14 cellular contexts compared by ENCODE assay signal in genomic region chr20:348972-349841, GRCh38. TPM values are rescaled to one million over a fixed set of nuclear protein-coding genes. Genes with fewer than 3 reads are reported as not detected.
DNase-seq lines count a peak whose midpoint lies in the region; ATAC-seq, FAIRE-seq and TF ChIP-seq lines count a peak whose summit lies in the region.
"Had no signal": no experiment of that assay in that cellular context is flagged by ENCODE, and none has a peak within 500 bp of the region (broad histone marks: within the 10 kb centered on the region; RNA-seq: fewer than 3 reads in every experiment).

No MANE protein-coding gene starts in this region.

- RAD21 ChIA-PET in GM12878 (lab: Charles Lee; ENCODE audit: unreplicated experiment): no interaction called here

- FAIRE-seq in A549 (lab: Jason Lieb, UNC) (no peak), HTR-8/SVneo (lab: Jason Lieb, UNC) (peak; percentile 54), GM12878 (lab: Jason Lieb, UNC) (no peak), RCC 7860 (lab: Jason Lieb, UNC) (no peak), GM12892 (lab: Jason Lieb, UNC) (no peak)
- FAIRE-seq: G401.6, pancreas had no signal

- H3K9me3 ChIP-seq in A549: peaks cover 6% of the 10 kb centered on the region; the same call in 2 of the 3 replicates
- H3K9me3 ChIP-seq in GM12878 (replicated peaks; ENCODE audit: control insufficient read depth, insufficient read depth, low read length): no peaks in the 10 kb centered on the region
- no peaks in the 10 kb centered on the region for H3K9me3 ChIP-seq in muscle layer of colon (ENCODE audit: low read length)
- H3K9me3 ChIP-seq: left lung, pancreas had no signal

- no peak overlapping the region for H3K9ac ChIP-seq in GM12878 (ENCODE audit: control insufficient read depth, insufficient read depth, low read length)
- H3K9ac ChIP-seq in muscle layer of colon (ENCODE audit: low read length): peak overlapping the region; percentile 51

- H3K4me2 ChIP-seq in A549 (peak overlapping the region; percentile 87), GM12878 (ENCODE audit: control insufficient read depth, insufficient read depth) (peak overlapping the region; percentile 78; the same call in 1 of the 2 replicates)

- no peaks in the 10 kb centered on the region; the same call in 1 of the 2 replicates for H4K20me1 ChIP-seq in GM12878 (ENCODE audit: control insufficient read depth, insufficient read depth)

- TF ChIP-seq CTCF in A549 (IDR thresholded peaks at IDR 0.05) (no peak), GM12878 (IDR thresholded peaks at IDR 0.05 in 2 of 3, conservative IDR thresholded peaks at IDR 0.05 in 1 of 3; ENCODE audit: control insufficient read depth in 2 of 3, extremely low read depth in 1 of 3, insufficient read depth in 1 of 3, low read depth in 3 of 3, low read length in 3 of 3) (no peak)

- no peak overlapping the region; the same call in 2 of the 3 replicates for H3K4me3 ChIP-seq in A549
- peak overlapping the region; percentile 83; the same call in 1 of the 2 replicates for H3K4me3 ChIP-seq in GM12878
- no peak overlapping the region for H3K4me3 ChIP-seq in muscle layer of colon (ENCODE audit: low read depth in 1 of 2, low read length in 2 of 2)

- no peak for DNase-seq in A549 (ENCODE audit: low read depth in 1 of 2, low spot score in 1 of 2)
- no peak for DNase-seq in HTR-8/SVneo (ENCODE audit: insufficient read length, low spot score)
- DNase-seq in GM12878 (ENCODE audit: low read depth, low spot score): no peak
- no peak for DNase-seq in RCC 7860 (ENCODE audit: low spot score)
- no peak for DNase-seq in activated naive CD4-positive, alpha-beta T cell (lab: John Stamatoyannopoulos, UW)
- DNase-seq in GM12892 (ENCODE audit: insufficient read length): no peak
- DNase-seq: left lung, NCI-H1092, NCI-H510A treated with DMSO at 0.1 percent for 48 hours, SHP77 treated with DMSO at 0.1 percent for 48 hours had no signal

- H3K27me3 ChIP-seq in GM12878 (replicated peaks in 1 of 2; ENCODE audit: control insufficient read depth in 2 of 2, insufficient read depth in 2 of 2, low read length in 1 of 2) (no peaks in the 10 kb centered on the region), muscle layer of colon (ENCODE audit: control insufficient read depth in 1 of 2, insufficient read depth in 2 of 2, low read length in 2 of 2) (no peaks in the 10 kb centered on the region)
- H3K27me3 ChIP-seq: pancreas had no signal

- BruUV-seq in GM12878 (replicated peaks; lab: Mats Ljungman, UMichigan): no TSS peak

- intact Hi-C loops in GM12878 (cut with micrococcal nuclease; ENCODE audit: unreplicated experiment): no loop called here

- H3K79me2 ChIP-seq in GM12878 (ENCODE audit: control insufficient read depth, insufficient read depth, low read length): peaks cover 4% of the 10 kb centered on the region; the same call in 1 of the 2 replicates

- POLR2A ChIA-PET in A549 (lab: Yijun Ruan, JAX) (interaction anchor here (1.1 kb wide), 1 partner anchor 58 kb away, joined by 3 read pairs; no protein-coding TSS in a partner anchor), GM12878 (lab: Charles Lee) (no interaction called here)

- TF ChIP-seq RAD21 in A549 (conservative IDR thresholded peaks at IDR 0.05 in 1 of 2, IDR thresholded peaks at IDR 0.05 in 1 of 2): no peak
- no peak for TF ChIP-seq RAD21 in GM12878 (IDR thresholded peaks at IDR 0.05; ENCODE audit: insufficient read depth, low read depth, low read length)

- H2AFZ ChIP-seq in GM12878 (ENCODE audit: control insufficient read depth, low read depth, low read length): no peak overlapping the region

- in situ Hi-C loops in GM12878 (cut with MboI): no loop called here

- H3K36me3 ChIP-seq in GM12878 (ENCODE audit: control insufficient read depth in 2 of 2, insufficient read depth in 2 of 2, low read length in 1 of 2): no peaks in the 10 kb centered on the region; a peak in 2 of 4 replicates
- peaks cover 6% of the 10 kb centered on the region for H3K36me3 ChIP-seq in muscle layer of colon (ENCODE audit: insufficient read depth, low read length)
- H3K36me3 ChIP-seq: left lung, pancreas had no signal

- H3K27ac ChIP-seq in A549 (peak overlapping the region; percentile 82 to 93; a peak in 4 of 6 replicates), GM12878 (ENCODE audit: control insufficient read depth, insufficient read depth) (no peak overlapping the region), muscle layer of colon (ENCODE audit: low read depth, low read length) (no peak overlapping the region)
- H3K27ac ChIP-seq: left lung had no signal

- no peak for TF ChIP-seq EP300 in A549 (IDR thresholded peaks at IDR 0.05)
- no peak for TF ChIP-seq EP300 in GM12878 (IDR thresholded peaks at IDR 0.05; ENCODE audit: borderline replicate concordance in 1 of 2, control insufficient read depth in 1 of 2, low read depth in 2 of 2, low read length in 2 of 2)

- SMC1A ChIA-PET in GM12878 (lab: Charles Lee; ENCODE audit: uncharacterized antibody, unreplicated experiment): interaction anchor here (0.7 kb wide), 1 partner anchor 72 kb away, joined by 3 read pairs; no protein-coding TSS in a partner anchor

- CTCF ChIA-PET in A549 (lab: Yijun Ruan, JAX) (interaction anchor here (1.6 to 50.3 kb wide), 4 partner anchors 13 to 130 kb away, joined by 7 to 1229 read pairs (median 72); no protein-coding TSS in a partner anchor), GM12878 (lab: Yijun Ruan, JAX) (no interaction called here)

- WGBS in A549 (ENCODE audit: missing lambda C conversion rate): 91% methylated on average over 19 of the region's 19 CpGs
- 90% methylated on average over 19 of the region's 19 CpGs for WGBS in GM12878 (ENCODE audit: insufficient coverage, insufficient replicate concordance, low lambda C conversion rate, missing lambda C conversion rate)

- ATAC-seq in A549 (no peak), GM12878 (no peak), HG03135 (IDR thresholded peaks at IDR 0.05; ENCODE audit: unreplicated experiment) (no peak)

- peaks cover 15% of the 10 kb centered on the region for H3K4me1 ChIP-seq in A549
- H3K4me1 ChIP-seq in GM12878 (ENCODE audit: control insufficient read depth, insufficient read depth, low read length): 0 out of 2 replicates have a peak, but pooled peaks cover 3% of the 10 kb centered on the region
- peaks cover 21% of the 10 kb centered on the region for H3K4me1 ChIP-seq in muscle layer of colon (ENCODE audit: insufficient read depth, low read length)

- TF ChIP-seq POLR2A in A549 (IDR thresholded peaks at IDR 0.05; ENCODE audit: low read length) (peak; percentile 12), GM12878 (IDR thresholded peaks at IDR 0.05; ENCODE audit: low read depth, low read length) (no peak), GM12892 (IDR thresholded peaks at IDR 0.05; ENCODE audit: low read depth, low read length) (no peak)

RNA-seq across cellular contexts. Expression of gene NRSN2, which starts 2.3 kb away (rescaled TPM):
- polyA plus RNA-seq in A549 (2011; rRNA removed) (40.5 and 47.5 TPM in 2 replicates), A549 (2017; fragmentation: RNase III; extraction: RNeasy Plus Mini Kit Qiagen cat#74134 plus additional on column Dnase treatment) (59.6 to 74.8 TPM (median 74.3 TPM) in 3 replicates), GM12878 (2011; rRNA removed) (3.7 and 8.0 TPM in 2 replicates), GM12878 (2014; fragmentation: Illumina TruSeq; extraction: Trizol) (14.6 and 16.9 TPM in 2 replicates), GM12878 (2014; fragmentation: Nextera tagmentation; extraction: Ambion mirVana) (1 to 10 TPM; 6.2 to 7.6 TPM), GM12878 (2014; rRNA removed) (18.9 and 24.3 TPM in 2 replicates), GM12878 (2016; fragmentation: Nextera tagmentation; extraction: Ambion mirVana) (10 to 100 TPM; 26.4 to 32.4 TPM)
- polyA plus RNA-seq in A549 (2012; cell fraction: cytosol; rRNA removed): 103 and 115 TPM in 2 replicates
- 84.2 and 135 TPM in 2 replicates for polyA plus RNA-seq in A549 (2012; cell fraction: nucleus; rRNA removed)
- 36.5 and 42.2 TPM in 2 replicates for polyA minus RNA-seq in A549 (2011; rRNA and poly(A)+ RNA removed)
- total RNA-seq in GM12878 (2013; cell fraction: nucleolus; rRNA removed): 6.5 and 14.6 TPM in 2 replicates
- total RNA-seq in GM12878 (2014; rRNA removed) (9.1 and 10.5 TPM in 2 replicates), GM12878 (2014; rRNA removed; fragmentation: Illumina TruSeq; extraction: Trizol) (6.9 and 8.9 TPM in 2 replicates), GM12878 (2021) (21.9 and 24.7 TPM in 2 replicates)
- 8.1 TPM for polyA plus RNA-seq in GM12878 (2011; ENCODE audit: low read depth)
- polyA plus RNA-seq in GM12878 (2011; cell fraction: cytosol; rRNA removed): 23.6 and 25.3 TPM in 2 replicates
- polyA plus RNA-seq in GM12878 (2011; cell fraction: nucleus; rRNA removed): 11.4 and 15.6 TPM in 2 replicates
- 14.9 and 15.2 TPM in 2 replicates for polyA plus RNA-seq in GM12878 (2012)
- polyA minus RNA-seq in GM12878 (2011; rRNA and poly(A)+ RNA removed): 4.2 and 10.8 TPM in 2 replicates
- 5.3 and 7.7 TPM in 2 replicates for polyA minus RNA-seq in GM12878 (2011; cell fraction: cytosol; rRNA and poly(A)+ RNA removed)
- 1.5 and 3.3 TPM in 2 replicates for polyA minus RNA-seq in GM12878 (2011; cell fraction: nucleus; rRNA and poly(A)+ RNA removed)
- 7.4 TPM for polyA plus RNA-seq in GM12892 (2012; ENCODE audit: missing spikeins)

RNA-seq across cellular contexts. Expression of gene SOX12, which starts 23.9 kb away (rescaled TPM):
- polyA plus RNA-seq in A549 (2011; rRNA removed) (7.0 and 7.5 TPM in 2 replicates), A549 (2017; fragmentation: RNase III; extraction: RNeasy Plus Mini Kit Qiagen cat#74134 plus additional on column Dnase treatment) (24.6 to 32.8 TPM (median 29.2 TPM) in 3 replicates), GM12878 (2011; rRNA removed) (1.1 and 1.7 TPM in 2 replicates), GM12878 (2014; fragmentation: Illumina TruSeq; extraction: Trizol) (1.5 and 3.2 TPM in 2 replicates), GM12878 (2014; fragmentation: Nextera tagmentation; extraction: Ambion mirVana) (under 1 TPM; 0.50 to 0.71 TPM), GM12878 (2014; rRNA removed) (5.0 and 7.5 TPM in 2 replicates), GM12878 (2016; fragmentation: Nextera tagmentation; extraction: Ambion mirVana) (1 to 10 TPM in 1 of 2 experiments, under 1 TPM in 1; 0.88 to 1.0 TPM)
- 16.0 and 19.5 TPM in 2 replicates for polyA plus RNA-seq in A549 (2012; cell fraction: cytosol; rRNA removed)
- polyA plus RNA-seq in A549 (2012; cell fraction: nucleus; rRNA removed): 39.6 and 40.2 TPM in 2 replicates
- polyA minus RNA-seq in A549 (2011; rRNA and poly(A)+ RNA removed): 6.1 and 6.6 TPM in 2 replicates
- total RNA-seq in GM12878 (2013; cell fraction: nucleolus; rRNA removed): 4.6 and 5.9 TPM in 2 replicates
- total RNA-seq in GM12878 (2014; rRNA removed) (2.8 and 3.3 TPM in 2 replicates), GM12878 (2014; rRNA removed; fragmentation: Illumina TruSeq; extraction: Trizol) (0.92 and 1.1 TPM in 2 replicates), GM12878 (2021) (17.9 TPM in 2 replicates)
- polyA plus RNA-seq in GM12878 (2011; ENCODE audit: low read depth): 1.5 TPM
- polyA plus RNA-seq in GM12878 (2011; cell fraction: cytosol; rRNA removed): 1.9 and 2.3 TPM in 2 replicates
- polyA plus RNA-seq in GM12878 (2011; cell fraction: nucleus; rRNA removed): 6.6 and 7.6 TPM in 2 replicates
- 5.9 and 6.2 TPM in 2 replicates for polyA plus RNA-seq in GM12878 (2012)
- 0.95 and 1.9 TPM in 2 replicates for polyA minus RNA-seq in GM12878 (2011; rRNA and poly(A)+ RNA removed)
- polyA minus RNA-seq in GM12878 (2011; cell fraction: cytosol; rRNA and poly(A)+ RNA removed): 2.4 and 2.6 TPM in 2 replicates
- 1.9 and 3.3 TPM in 2 replicates for polyA minus RNA-seq in GM12878 (2011; cell fraction: nucleus; rRNA and poly(A)+ RNA removed)
- polyA plus RNA-seq in GM12892 (2012; ENCODE audit: missing spikeins): 2.1 TPM

RNA-seq across cellular contexts. Expression of gene TRIB3, which starts 31.4 kb away (rescaled TPM):
- polyA plus RNA-seq in A549 (2011; rRNA removed): 210 and 269 TPM in 2 replicates
- 56.5 and 79.1 TPM in 2 replicates for polyA plus RNA-seq in A549 (2012; cell fraction: cytosol; rRNA removed)
- polyA plus RNA-seq in A549 (2012; cell fraction: nucleus; rRNA removed): 68.7 and 90.7 TPM in 2 replicates
- polyA plus RNA-seq in A549 (2017; fragmentation: RNase III; extraction: RNeasy Plus Mini Kit Qiagen cat#74134 plus additional on column Dnase treatment): 28.4 to 39.8 TPM (median 34.0 TPM) in 3 replicates
- polyA minus RNA-seq in A549 (2011; rRNA and poly(A)+ RNA removed): 224 and 268 TPM in 2 replicates
- total RNA-seq in GM12878 (2013; cell fraction: nucleolus; rRNA removed): 7.3 and 7.7 TPM in 2 replicates
- total RNA-seq in GM12878 (2014; rRNA removed): 30.8 and 34.8 TPM in 2 replicates
- total RNA-seq in GM12878 (2014; rRNA removed; fragmentation: Illumina TruSeq; extraction: Trizol): 10.9 and 11.5 TPM in 2 replicates
- total RNA-seq in GM12878 (2021): 24.7 and 27.3 TPM in 2 replicates
- 11.3 TPM for polyA plus RNA-seq in GM12878 (2011; ENCODE audit: low read depth)
- polyA plus RNA-seq in GM12878 (2011; rRNA removed): 11.0 and 24.2 TPM in 2 replicates
- 34.0 and 35.7 TPM in 2 replicates for polyA plus RNA-seq in GM12878 (2011; cell fraction: cytosol; rRNA removed)
- polyA plus RNA-seq in GM12878 (2011; cell fraction: nucleus; rRNA removed): 28.7 and 29.6 TPM in 2 replicates
- polyA plus RNA-seq in GM12878 (2012): 20.6 and 27.2 TPM in 2 replicates
- polyA plus RNA-seq in GM12878 (2014; fragmentation: Illumina TruSeq; extraction: Trizol): 11.9 and 12.1 TPM in 2 replicates
- polyA plus RNA-seq in GM12878 (2014; fragmentation: Nextera tagmentation; extraction: Ambion mirVana): 1 to 10 TPM; 2.2 to 8.6 TPM
- polyA plus RNA-seq in GM12878 (2014; rRNA removed): 23.3 and 28.2 TPM in 2 replicates
- polyA plus RNA-seq in GM12878 (2016; fragmentation: Nextera tagmentation; extraction: Ambion mirVana): 10 to 100 TPM; 23.2 to 26.4 TPM
- 21.1 and 31.7 TPM in 2 replicates for polyA minus RNA-seq in GM12878 (2011; rRNA and poly(A)+ RNA removed)
- 13.4 and 13.8 TPM in 2 replicates for polyA minus RNA-seq in GM12878 (2011; cell fraction: cytosol; rRNA and poly(A)+ RNA removed)
- polyA minus RNA-seq in GM12878 (2011; cell fraction: nucleus; rRNA and poly(A)+ RNA removed): 5.4 and 8.8 TPM in 2 replicates
- 10.5 TPM for polyA plus RNA-seq in GM12892 (2012; ENCODE audit: missing spikeins)

RNA-seq across cellular contexts. Expression of gene ZCCHC3, which starts 51.8 kb away (rescaled TPM):
- polyA plus RNA-seq in A549 (2011; rRNA removed) (17.4 and 19.8 TPM in 2 replicates), A549 (2017; fragmentation: RNase III; extraction: RNeasy Plus Mini Kit Qiagen cat#74134 plus additional on column Dnase treatment) (16.3 to 17.7 TPM (median 17.3 TPM) in 3 replicates), GM12878 (2011; rRNA removed) (31.3 and 33.1 TPM in 2 replicates), GM12878 (2014; fragmentation: Illumina TruSeq; extraction: Trizol) (20.2 and 21.9 TPM in 2 replicates), GM12878 (2014; fragmentation: Nextera tagmentation; extraction: Ambion mirVana) (10 to 100 TPM in 1 of 2 experiments, 1 to 10 TPM in 1; 5.3 to 10.8 TPM), GM12878 (2014; rRNA removed) (32.1 and 33.5 TPM in 2 replicates), GM12878 (2016; fragmentation: Nextera tagmentation; extraction: Ambion mirVana) (10 to 100 TPM in 1 of 2 experiments, 1 to 10 TPM in 1; 7.7 to 14.1 TPM)
- 15.1 and 18.7 TPM in 2 replicates for polyA plus RNA-seq in A549 (2012; cell fraction: cytosol; rRNA removed)
- polyA plus RNA-seq in A549 (2012; cell fraction: nucleus; rRNA removed): 14.0 and 15.4 TPM in 2 replicates
- 15.2 and 16.3 TPM in 2 replicates for polyA minus RNA-seq in A549 (2011; rRNA and poly(A)+ RNA removed)
- total RNA-seq in GM12878 (2013; cell fraction: nucleolus; rRNA removed): 6.2 and 7.2 TPM in 2 replicates
- total RNA-seq in GM12878 (2014; rRNA removed) (36.1 TPM in 2 replicates), GM12878 (2014; rRNA removed; fragmentation: Illumina TruSeq; extraction: Trizol) (13.8 and 15.3 TPM in 2 replicates), GM12878 (2021) (31.9 and 32.8 TPM in 2 replicates)
- 9.0 TPM for polyA plus RNA-seq in GM12878 (2011; ENCODE audit: low read depth)
- polyA plus RNA-seq in GM12878 (2011; cell fraction: cytosol; rRNA removed): 26.4 and 31.8 TPM in 2 replicates
- polyA plus RNA-seq in GM12878 (2011; cell fraction: nucleus; rRNA removed): 25.3 and 26.7 TPM in 2 replicates
- 16.8 and 18.4 TPM in 2 replicates for polyA plus RNA-seq in GM12878 (2012)
- polyA minus RNA-seq in GM12878 (2011; rRNA and poly(A)+ RNA removed): 13.9 and 21.8 TPM in 2 replicates
- 12.0 and 12.3 TPM in 2 replicates for polyA minus RNA-seq in GM12878 (2011; cell fraction: cytosol; rRNA and poly(A)+ RNA removed)
- polyA minus RNA-seq in GM12878 (2011; cell fraction: nucleus; rRNA and poly(A)+ RNA removed): 9.3 and 13.9 TPM in 2 replicates
- polyA plus RNA-seq in GM12892 (2012; ENCODE audit: missing spikeins): 14.4 TPM

RNA-seq across cellular contexts. Expression of gene C20orf96, which starts 58.7 kb away (rescaled TPM):
- 23.2 and 23.9 TPM in 2 replicates for polyA plus RNA-seq in A549 (2011; rRNA removed)
- polyA plus RNA-seq in A549 (2012; cell fraction: cytosol; rRNA removed): 15.2 and 16.1 TPM in 2 replicates
- 19.9 and 20.0 TPM in 2 replicates for polyA plus RNA-seq in A549 (2012; cell fraction: nucleus; rRNA removed)
- polyA plus RNA-seq in A549 (2017; fragmentation: RNase III; extraction: RNeasy Plus Mini Kit Qiagen cat#74134 plus additional on column Dnase treatment): 16.5 to 20.9 TPM (median 20.5 TPM) in 3 replicates
- polyA minus RNA-seq in A549 (2011; rRNA and poly(A)+ RNA removed): 13.3 and 14.9 TPM in 2 replicates
- total RNA-seq in GM12878 (2013; cell fraction: nucleolus; rRNA removed): 6.7 and 9.2 TPM in 2 replicates
- total RNA-seq in GM12878 (2014; rRNA removed): 1.0 and 1.4 TPM in 2 replicates
- total RNA-seq in GM12878 (2014; rRNA removed; fragmentation: Illumina TruSeq; extraction: Trizol): 1.4 and 1.8 TPM in 2 replicates
- 7.4 and 8.4 TPM in 2 replicates for total RNA-seq in GM12878 (2021)
- 4.5 TPM for polyA plus RNA-seq in GM12878 (2011; ENCODE audit: low read depth)
- 3.2 and 4.3 TPM in 2 replicates for polyA plus RNA-seq in GM12878 (2011; rRNA removed)
- 2.7 and 3.7 TPM in 2 replicates for polyA plus RNA-seq in GM12878 (2011; cell fraction: cytosol; rRNA removed)
- 4.7 and 6.5 TPM in 2 replicates for polyA plus RNA-seq in GM12878 (2011; cell fraction: nucleus; rRNA removed)
- 5.0 and 6.3 TPM in 2 replicates for polyA plus RNA-seq in GM12878 (2012)
- polyA plus RNA-seq in GM12878 (2014; fragmentation: Illumina TruSeq; extraction: Trizol): 5.5 and 8.0 TPM in 2 replicates
- polyA plus RNA-seq in GM12878 (2014; fragmentation: Nextera tagmentation; extraction: Ambion mirVana): 1 to 10 TPM; 2.3 to 2.4 TPM
- 8.6 and 9.0 TPM in 2 replicates for polyA plus RNA-seq in GM12878 (2014; rRNA removed)
- 1 to 10 TPM; 7.5 to 7.9 TPM for polyA plus RNA-seq in GM12878 (2016; fragmentation: Nextera tagmentation; extraction: Ambion mirVana)
- polyA minus RNA-seq in GM12878 (2011; rRNA and poly(A)+ RNA removed): 1.7 and 1.8 TPM in 2 replicates
- 1.2 TPM in 1 of 2 replicates, not detected in the other for polyA minus RNA-seq in GM12878 (2011; cell fraction: cytosol; rRNA and poly(A)+ RNA removed)
- 1.5 and 1.7 TPM in 2 replicates for polyA minus RNA-seq in GM12878 (2011; cell fraction: nucleus; rRNA and poly(A)+ RNA removed)
- 8.5 TPM for polyA plus RNA-seq in GM12892 (2012; ENCODE audit: missing spikeins)

Comparison
In these comparisons a context has a peak if more than half of its experiments do, and no peak if none do; other contexts are left out.
1. H3K27ac ChIP-seq: peak in A549 (2 of 2); none in GM12878 (single experiment) and muscle layer of colon (single experiment).
2. Of the 24 proteins assayed by ChIP-seq in both GM12878 and A549: peak only in GM12878: none; only in A549: POLR2A; in both: none; in neither: 23.